In genomic region chr15:53759333-53759975, GRCh38 we compare ENCODE assay signal across 11 cellular contexts. TPM values are rescaled to one million over a fixed set of nuclear protein-coding genes. Genes with fewer than 3 reads are reported as not detected.
DNase-seq lines count a peak whose midpoint lies in the region; ATAC-seq and TF ChIP-seq lines count a peak whose summit lies in the region.
"Had no signal": no experiment of that assay in that cellular context is flagged by ENCODE, and none has a peak within 500 bp of the region (broad histone marks: within the 10 kb centered on the region; RNA-seq: fewer than 3 reads in every experiment).

Gene WDR72, minus strand, starts transcription at chr15:53759663. Its CDS starts 26,514 bp downstream, at chr15:53733149.

- peaks cover 6% of the 10 kb centered on the region for H3K27me3 Mint-ChIP-seq in glutamatergic neuron (ENCODE audit: unreplicated experiment)
- peaks cover 28% of the 10 kb centered on the region for H3K27me3 Mint-ChIP-seq in osteocyte (ENCODE audit: unreplicated experiment)

- H3K4me3 Mint-ChIP-seq in glutamatergic neuron (ENCODE audit: unreplicated experiment) (peak within 1 kb of the TSS; percentile 87), osteocyte (ENCODE audit: unreplicated experiment) (peak within 1 kb of the TSS; percentile 35)
- H3K4me3 Mint-ChIP-seq: activated CD4-positive, alpha-beta memory T cell treated with anti-CD3 and anti-CD28 coated beads for 36 hours had no signal

- H3K27ac Mint-ChIP-seq in glutamatergic neuron (ENCODE audit: unreplicated experiment) (no peak within 1 kb of the TSS), osteocyte (ENCODE audit: unreplicated experiment) (no peak within 1 kb of the TSS)
- H3K27ac Mint-ChIP-seq: activated CD4-positive, alpha-beta memory T cell treated with anti-CD3 and anti-CD28 coated beads for 36 hours had no signal

- H3K36me3 Mint-ChIP-seq in glutamatergic neuron (ENCODE audit: unreplicated experiment) (no peaks in the 10 kb centered on the region), osteocyte (ENCODE audit: unreplicated experiment) (no peaks in the 10 kb centered on the region)
- H3K36me3 Mint-ChIP-seq: activated CD4-positive, alpha-beta memory T cell treated with anti-CD3 and anti-CD28 coated beads for 36 hours had no signal

- ATAC-seq in HG03095 (IDR thresholded peaks at IDR 0.05; ENCODE audit: unreplicated experiment), result no peak

- H3K4me1 Mint-ChIP-seq in glutamatergic neuron (ENCODE audit: low read depth, unreplicated experiment) (no peaks in the 10 kb centered on the region), osteocyte (ENCODE audit: unreplicated experiment) (peaks cover 2% of the 10 kb centered on the region)

- peak; percentile 46 for DNase-seq in ELF-1 (ENCODE audit: low read depth, low spot score)
- peak; percentile 11 for DNase-seq in NCI-H774 (lab: John Stamatoyannopoulos, UW)
- peak; percentile 35 for DNase-seq in glutamatergic neuron
- DNase-seq in osteocyte (ENCODE audit: extremely low spot score, unreplicated experiment), result no peak
- DNase-seq in NCI-H128 (lab: John Stamatoyannopoulos, UW; ENCODE audit: unreplicated experiment), result no peak
- DNase-seq in activated naive CD4-positive, alpha-beta T cell (lab: John Stamatoyannopoulos, UW), result no peak
- no peak for DNase-seq in DMS153 (lab: John Stamatoyannopoulos, UW)
- DNase-seq: activated CD4-positive, alpha-beta memory T cell treated with anti-CD3 and anti-CD28 coated beads for 36 hours; spleen; substantia nigra had no signal

- no peak for TF ChIP-seq CTCF in glutamatergic neuron (IDR thresholded peaks at IDR 0.05; ENCODE audit: partially characterized antibody, unreplicated experiment)
- no peak for TF ChIP-seq CTCF in osteocyte (IDR thresholded peaks at IDR 0.05)

- H3K9me3 Mint-ChIP-seq in glutamatergic neuron (ENCODE audit: unreplicated experiment) (peaks cover 2% of the 10 kb centered on the region), osteocyte (ENCODE audit: unreplicated experiment) (no peaks in the 10 kb centered on the region)

RNA-seq across cellular contexts. Expression of gene WDR72, which starts in this region (rescaled TPM):
- total RNA-seq in glutamatergic neuron (ENCODE audit: unreplicated experiment), result 1.1 TPM
- 0.26 and 0.38 TPM in 2 replicates for total RNA-seq in osteocyte
- total RNA-seq: activated CD4-positive, alpha-beta memory T cell treated with anti-CD3 and anti-CD28 coated beads for 36 hours; spleen had no signal

Comparison
In these comparisons a context has a peak if more than half of its experiments do, and no peak if none do; other contexts are left out.
1. DNase-seq: peak in ELF-1 (single experiment), NCI-H774 (single experiment) and glutamatergic neuron (single experiment); none in osteocyte (single experiment), NCI-H128 (single experiment), activated naive CD4-positive, alpha-beta T cell (0 of 4) and DMS153 (single experiment).